In the genomic region with DNA sequence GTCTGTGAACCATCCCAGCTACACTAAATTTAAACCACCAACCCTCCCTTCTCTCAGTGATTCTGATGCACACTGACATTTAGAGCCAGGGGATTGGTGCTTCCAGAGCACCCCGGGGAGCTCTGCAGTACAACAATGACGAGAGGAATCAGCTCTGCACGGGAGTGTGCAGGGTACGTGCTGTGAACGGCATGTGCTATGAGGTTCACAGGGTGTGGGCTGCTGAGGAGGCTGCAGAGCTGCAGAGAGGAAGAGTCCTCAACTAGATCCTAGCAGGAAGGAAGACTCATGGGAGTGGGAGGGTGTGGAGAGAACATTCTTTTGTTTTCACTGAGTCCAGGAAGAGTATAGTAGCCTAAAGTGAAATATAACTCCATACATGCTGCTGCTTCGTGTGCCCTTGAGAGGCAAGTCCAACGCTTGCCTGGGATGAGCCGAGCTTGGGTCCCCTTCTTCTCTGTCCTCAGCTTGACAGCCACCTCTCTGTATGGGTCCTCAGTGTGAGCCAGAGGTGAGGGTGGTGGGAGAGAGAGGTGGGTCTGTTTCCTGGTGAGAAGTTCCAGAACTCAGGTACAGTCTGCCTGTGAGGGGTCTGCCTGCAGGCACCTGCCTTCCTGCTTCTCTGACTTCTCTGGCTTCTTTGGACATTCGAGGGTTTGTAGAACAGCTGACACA, we compare ENCODE assay signal across 13 cellular contexts.
A peak's percentile ranks its signal among the peaks of the same experiment; 100 is the strongest.
DNase-seq lines count a peak whose midpoint lies in the region; ATAC-seq and TF ChIP-seq lines count a peak whose summit lies in the region.
"Had no signal": no experiment of that assay in that cellular context is flagged by ENCODE, and none has a peak within 500 bp of the region (broad histone marks: within the 10 kb centered on the region; RNA-seq: fewer than 3 reads in every experiment).

No MANE protein-coding gene starts in this region.

- H3K18ac ChIP-seq in trophoblast cell (ENCODE audit: low read length), result no peak overlapping the region

- H3K4me3 ChIP-seq in AG10803 (ENCODE audit: low read length), result no peak overlapping the region
- H3K4me3 ChIP-seq in fibroblast of the aortic adventitia (ENCODE audit: low read depth, low read length), result no peak overlapping the region
- H3K4me3 ChIP-seq in trophoblast cell (ENCODE audit: low read depth, low read length), result no peak overlapping the region

- no peak for ATAC-seq in HG03442 (IDR thresholded peaks at IDR 0.05; ENCODE audit: unreplicated experiment)
- ATAC-seq: T-helper 17 cell had no signal

- no peak overlapping the region for H4K12ac ChIP-seq in trophoblast cell (ENCODE audit: low read depth, low read length)

- peaks cover 6% of the 10 kb centered on the region for H3K79me1 ChIP-seq in trophoblast cell (ENCODE audit: low read length)

- H2AK5ac ChIP-seq in trophoblast cell (ENCODE audit: low read length), result no peak overlapping the region

- no peak overlapping the region for H3K4me2 ChIP-seq in trophoblast cell (ENCODE audit: low read length)

- no peak overlapping the region for H3K14ac ChIP-seq in trophoblast cell (ENCODE audit: low read length)

- no peak overlapping the region for H2AFZ ChIP-seq in trophoblast cell (ENCODE audit: insufficient read depth, low read length, poor library complexity)

- H3K36me3 ChIP-seq in trophoblast cell (ENCODE audit: control insufficient read depth in 1 of 2, insufficient read depth in 2 of 2, low read length in 2 of 2), result no peaks in the 10 kb centered on the region

- no peak overlapping the region for H4K8ac ChIP-seq in trophoblast cell (ENCODE audit: low read depth, low read length)

- H3K23ac ChIP-seq in trophoblast cell (ENCODE audit: low read length), result no peak overlapping the region

- no peaks in the 10 kb centered on the region for H3K27me3 ChIP-seq in trophoblast cell (ENCODE audit: insufficient read depth, low read length)

- H2BK5ac ChIP-seq in trophoblast cell (ENCODE audit: low read depth, low read length, poor library complexity), result no peak overlapping the region

- H2BK12ac ChIP-seq in trophoblast cell (ENCODE audit: low read length), result no peak overlapping the region

- H3K9me3 ChIP-seq in trophoblast cell (ENCODE audit: insufficient read depth, low read depth, low read length), result no peaks in the 10 kb centered on the region

- no peak overlapping the region for H3K27ac ChIP-seq in trophoblast cell (ENCODE audit: low read depth, low read length)

- TF ChIP-seq CTCF in AG10803 (conservative IDR thresholded peaks at IDR 0.05; ENCODE audit: low read length), result no peak
- no peak for TF ChIP-seq CTCF in fibroblast of the aortic adventitia (IDR thresholded peaks at IDR 0.05; ENCODE audit: insufficient read depth, low read length)

- DNase-seq in AG10803 (ENCODE audit: low read depth) (peak; percentile 20), amniotic epithelial cell (ENCODE audit: low read depth) (peak; percentile 54), fibroblast of the aortic adventitia (ENCODE audit: low read depth) (peak; percentile 43), nucleus accumbens (lab: John Stamatoyannopoulos, UW) (peak in 36 of 56 donors; percentile 6 to 88 (median 56)), NCI-H82 (lab: John Stamatoyannopoulos, UW) (no peak), KG1 (lab: John Stamatoyannopoulos, UW) (no peak), trophoblast cell (no peak)
- DNase-seq: GOT3, left cardiac atrium, NCI-H1105, NCI-H345, T-helper 17 cell had no signal

- no peak overlapping the region for H2BK120ac ChIP-seq in trophoblast cell (ENCODE audit: insufficient read depth, low read length, poor library complexity)

- peaks cover 3% of the 10 kb centered on the region for H3K79me2 ChIP-seq in trophoblast cell (ENCODE audit: control insufficient read depth, insufficient read depth, low read length, poor library complexity)

- no CpG with 5 or more reads among the region's 9 CpGs for WGBS in trophoblast cell (ENCODE audit: extremely low coverage, insufficient coverage, insufficient read length)

- no peak overlapping the region for H3K9ac ChIP-seq in trophoblast cell (ENCODE audit: low read length)

- no peak overlapping the region for H4K91ac ChIP-seq in trophoblast cell (ENCODE audit: low read depth, low read length)

- no peak overlapping the region for H3K4ac ChIP-seq in trophoblast cell (ENCODE audit: low read depth, low read length)

- H3K4me1 ChIP-seq in trophoblast cell (ENCODE audit: control insufficient read depth in 1 of 2, insufficient read depth in 2 of 2, low read length in 2 of 2), result peaks cover 10 to 16% of the 10 kb centered on the region in 2 experiments

Comparison
In these comparisons a context has a peak if more than half of its experiments do, and no peak if none do; other contexts are left out.
1. DNase-seq: peak in AG10803 (single experiment), amniotic epithelial cell (single experiment), fibroblast of the aortic adventitia (single experiment) and nucleus accumbens (36 of 56); none in NCI-H82 (single experiment), KG1 (single experiment) and trophoblast cell (0 of 2).